In genomic region chr18:79384151-79384807, GRCh38 we compare ENCODE assay signal across 15 cellular contexts. TPM values are rescaled to one million over a fixed set of nuclear protein-coding genes. Genes with fewer than 3 reads are reported as not detected.
A peak's percentile ranks its signal among the peaks of the same experiment; 100 is the strongest.
DNase-seq lines count a peak whose midpoint lies in the region; ATAC-seq and TF ChIP-seq lines count a peak whose summit lies in the region.
"Had no signal": no experiment of that assay in that cellular context is flagged by ENCODE, and none has a peak within 500 bp of the region (broad histone marks: within the 10 kb centered on the region; RNA-seq: fewer than 3 reads in every experiment).

No MANE protein-coding gene starts in this region.

- no peak for ATAC-seq in activated CD4-positive, alpha-beta T cell treated with anti-CD3 and anti-CD28 coated beads for 36 hours
- no peak for ATAC-seq in HG03521 (IDR thresholded peaks at IDR 0.05; ENCODE audit: unreplicated experiment)

- H3K4me2 ChIP-seq in osteoblast (ENCODE audit: insufficient read depth, low read length) = no peak overlapping the region

- H3K9me3 ChIP-seq in osteoblast (ENCODE audit: low read depth, low read length) = no peaks in the 10 kb centered on the region
- H3K9me3 ChIP-seq: thoracic aorta had no signal

- H3K27ac ChIP-seq in coronary artery = no peak overlapping the region
- no peak overlapping the region for H3K27ac ChIP-seq in osteoblast (ENCODE audit: low read depth, low read length)
- H3K27ac ChIP-seq: SK-N-MC, thoracic aorta had no signal

- H3K36me3 ChIP-seq in H7 (replicated peaks; ENCODE audit: control insufficient read depth, insufficient read depth, low read length) = no peaks in the 10 kb centered on the region
- H3K36me3 ChIP-seq in osteoblast (ENCODE audit: insufficient read depth, low read length) = no peaks in the 10 kb centered on the region
- H3K36me3 ChIP-seq: thoracic aorta had no signal

- no peak overlapping the region for H3K4me3 ChIP-seq in H7 (ENCODE audit: insufficient read depth, low read depth, low read length)
- H3K4me3 ChIP-seq in coronary artery = no peak overlapping the region
- H3K4me3 ChIP-seq in osteoblast (ENCODE audit: insufficient read depth, low read length) = no peak overlapping the region
- H3K4me3 ChIP-seq: SK-N-MC, thoracic aorta had no signal

- no peak overlapping the region for H2AFZ ChIP-seq in osteoblast (ENCODE audit: low read length)

- H3K27me3 ChIP-seq in H7 (ENCODE audit: control insufficient read depth, insufficient read depth, low read length) = no peaks in the 10 kb centered on the region
- peaks cover 28% of the 10 kb centered on the region for H3K27me3 ChIP-seq in osteoblast (ENCODE audit: insufficient read depth, low read length)

- H3K4me3 Mint-ChIP-seq in activated CD4-positive, alpha-beta T cell treated with anti-CD3 and anti-CD28 coated beads for 36 hours = no peak overlapping the region
- no peak overlapping the region for H3K4me3 Mint-ChIP-seq in activated CD4-positive, alpha-beta T cell treated with anti-CD3 and anti-CD28 coated beads, Interleukin-2, amount 10 ng/mL, durations not matched to agents 7 days and 5 days
- H3K4me3 Mint-ChIP-seq in CD14-positive monocyte = no peak overlapping the region

- no peak for DNase-seq in activated CD4-positive, alpha-beta T cell treated with anti-CD3 and anti-CD28 coated beads for 36 hours
- DNase-seq in activated CD4-positive, alpha-beta T cell treated with anti-CD3 and anti-CD28 coated beads, Interleukin-2, amount 10 ng/mL, durations not matched to agents 7 days and 5 days = no peak
- DNase-seq in H7 (peak; percentile 53), coronary artery (ENCODE audit: low spot score) (peak; percentile 50), osteoblast (ENCODE audit: insufficient read length, low spot score, missing footprints) (peak; percentile 88), CD14-positive monocyte (ENCODE audit: low spot score) (no peak), NCI-H1105 treated with DMSO at 0.1 percent for 48 hours (lab: John Stamatoyannopoulos, UW) (no peak)
- DNase-seq: activated CD8-positive, alpha-beta memory T cell treated with anti-CD3 and anti-CD28 coated beads, Interleukin-2, amount 50 U/mL, for 4 hours; Kasumi-1; mammary epithelial cell; NCI-H2029 treated with DMSO at 0.1 percent for 48 hours; stimulated activated CD4-positive, alpha-beta T cell treated with anti-CD3 and anti-CD28 coated beads, Interleukin-12 subunit alpha, Interleukin-12 subunit beta, amount 100 ng/mL, for 4 hours had no signal

- peaks cover 17% of the 10 kb centered on the region for H3K4me1 Mint-ChIP-seq in activated CD4-positive, alpha-beta T cell treated with anti-CD3 and anti-CD28 coated beads for 36 hours
- peaks cover 7% of the 10 kb centered on the region for H3K4me1 Mint-ChIP-seq in activated CD4-positive, alpha-beta T cell treated with anti-CD3 and anti-CD28 coated beads, Interleukin-2, amount 10 ng/mL, durations not matched to agents 7 days and 5 days
- peaks cover 3% of the 10 kb centered on the region for H3K4me1 Mint-ChIP-seq in CD14-positive monocyte

- no peaks in the 10 kb centered on the region for H3K36me3 Mint-ChIP-seq in activated CD4-positive, alpha-beta T cell treated with anti-CD3 and anti-CD28 coated beads for 36 hours (ENCODE audit: low read depth)
- no peaks in the 10 kb centered on the region for H3K36me3 Mint-ChIP-seq in activated CD4-positive, alpha-beta T cell treated with anti-CD3 and anti-CD28 coated beads, Interleukin-2, amount 10 ng/mL, durations not matched to agents 7 days and 5 days (ENCODE audit: low read depth)
- peaks cover 4 to 8% of the 10 kb centered on the region in 2 donors for H3K36me3 Mint-ChIP-seq in CD14-positive monocyte

- no peaks in the 10 kb centered on the region for H3K79me2 ChIP-seq in osteoblast (ENCODE audit: insufficient read depth, low read length)

- POLR2A ChIA-PET in activated CD4-positive, alpha-beta T cell treated with anti-CD3 and anti-CD28 coated beads for 36 hours (lab: Charles Lee) = no interaction called here
- POLR2A ChIA-PET in activated CD4-positive, alpha-beta T cell treated with anti-CD3 and anti-CD28 coated beads, Interleukin-2, amount 10 ng/mL, durations not matched to agents 7 days and 5 days (lab: Charles Lee) = no interaction called here

- peak overlapping the region; percentile 25 for H3K27ac Mint-ChIP-seq in activated CD4-positive, alpha-beta T cell treated with anti-CD3 and anti-CD28 coated beads for 36 hours
- H3K27ac Mint-ChIP-seq in activated CD4-positive, alpha-beta T cell treated with anti-CD3 and anti-CD28 coated beads, Interleukin-2, amount 10 ng/mL, durations not matched to agents 7 days and 5 days = no peak overlapping the region
- H3K27ac Mint-ChIP-seq in CD14-positive monocyte = peak overlapping the region in 2 of 7 donors; percentile 0 to 28

- TF ChIP-seq CTCF in coronary artery (IDR thresholded peaks at IDR 0.05) (no peak), osteoblast (IDR thresholded peaks at IDR 0.05; ENCODE audit: extremely low read depth, low read depth, low read length) (no peak), CD14-positive monocyte (IDR thresholded peaks at IDR 0.05) (no peak)

- CTCF ChIA-PET in activated CD4-positive, alpha-beta T cell treated with anti-CD3 and anti-CD28 coated beads for 36 hours (lab: Charles Lee) = interaction anchor here (0.6 to 2.3 kb wide), 6 partner anchors 9 to 180 kb away, joined by 3 to 5 read pairs (median 3); no protein-coding TSS in a partner anchor
- CTCF ChIA-PET in activated CD4-positive, alpha-beta T cell treated with anti-CD3 and anti-CD28 coated beads, Interleukin-2, amount 10 ng/mL, durations not matched to agents 7 days and 5 days (lab: Charles Lee) = interaction anchor here (1.4 to 2.1 kb wide), 2 partner anchors 21 to 146 kb away, joined by 4 read pairs; no protein-coding TSS in a partner anchor

- H4K20me1 ChIP-seq in osteoblast (ENCODE audit: insufficient read depth, low read length) = peaks cover 2% of the 10 kb centered on the region

- intact Hi-C loops in activated CD4-positive, alpha-beta T cell treated with anti-CD3 and anti-CD28 coated beads for 36 hours (cut with DNase I, micrococcal nuclease) = no loop called here
- intact Hi-C loops in CD14-positive monocyte (cut with micrococcal nuclease) = loop anchor here in 1 of 2 donors (5.0 kb wide), 1 partner anchor 38 kb away; no protein-coding TSS in a partner anchor

- H3K4me1 ChIP-seq in osteoblast (ENCODE audit: insufficient read depth, low read length) = no peaks in the 10 kb centered on the region

- no peaks in the 10 kb centered on the region for H3K9me3 Mint-ChIP-seq in activated CD4-positive, alpha-beta T cell treated with anti-CD3 and anti-CD28 coated beads for 36 hours (ENCODE audit: low read depth)
- no peaks in the 10 kb centered on the region for H3K9me3 Mint-ChIP-seq in activated CD4-positive, alpha-beta T cell treated with anti-CD3 and anti-CD28 coated beads, Interleukin-2, amount 10 ng/mL, durations not matched to agents 7 days and 5 days
- H3K9me3 Mint-ChIP-seq in CD14-positive monocyte = peaks cover 0 to 4% (median 0%) of the 10 kb centered on the region in 7 donors

- H3K27me3 Mint-ChIP-seq in activated CD4-positive, alpha-beta T cell treated with anti-CD3 and anti-CD28 coated beads for 36 hours = peaks cover 4% of the 10 kb centered on the region
- H3K27me3 Mint-ChIP-seq in activated CD4-positive, alpha-beta T cell treated with anti-CD3 and anti-CD28 coated beads, Interleukin-2, amount 10 ng/mL, durations not matched to agents 7 days and 5 days = peaks cover 8% of the 10 kb centered on the region
- H3K27me3 Mint-ChIP-seq in CD14-positive monocyte (ENCODE audit: low read depth in 3 of 3) = peaks cover 16 to 34% (median 26%) of the 10 kb centered on the region in 3 donors

RNA-seq across cellular contexts. Expression of gene NFATC1, which starts 11.5 kb away (rescaled TPM):
- 100 to 1,000 TPM in 1 of 2 experiments, 10 to 100 TPM in 1; 96.0 to 104 TPM for total RNA-seq in activated CD4-positive, alpha-beta T cell treated with anti-CD3 and anti-CD28 coated beads for 36 hours
- total RNA-seq in activated CD4-positive, alpha-beta T cell treated with anti-CD3 and anti-CD28 coated beads, Interleukin-2, amount 10 ng/mL, durations not matched to agents 7 days and 5 days = 10 to 100 TPM; 36.9 to 37.1 TPM
- 14.1 and 14.5 TPM in 2 replicates for total RNA-seq in H7 (2014; rRNA removed; shearing (Covaris generic))
- total RNA-seq in osteoblast = 5.3 and 6.2 TPM in 2 replicates
- 1 to 10 TPM; 7.8 to 8.3 TPM for polyA plus RNA-seq in CD14-positive monocyte

Comparison
In these comparisons a context has a peak if more than half of its experiments do, and no peak if none do; other contexts are left out.
1. DNase-seq: peak in H7 (single experiment), coronary artery (single experiment) and osteoblast (single experiment); none in activated CD4-positive, alpha-beta T cell treated with anti-CD3 and anti-CD28 coated beads for 36 hours (single experiment), activated CD4-positive, alpha-beta T cell treated with anti-CD3 and anti-CD28 coated beads, Interleukin-2, amount 10 ng/mL, durations not matched to agents 7 days and 5 days (single experiment), CD14-positive monocyte (single experiment) and NCI-H1105 treated with DMSO at 0.1 percent for 48 hours (single experiment).